In the genomic region with DNA sequence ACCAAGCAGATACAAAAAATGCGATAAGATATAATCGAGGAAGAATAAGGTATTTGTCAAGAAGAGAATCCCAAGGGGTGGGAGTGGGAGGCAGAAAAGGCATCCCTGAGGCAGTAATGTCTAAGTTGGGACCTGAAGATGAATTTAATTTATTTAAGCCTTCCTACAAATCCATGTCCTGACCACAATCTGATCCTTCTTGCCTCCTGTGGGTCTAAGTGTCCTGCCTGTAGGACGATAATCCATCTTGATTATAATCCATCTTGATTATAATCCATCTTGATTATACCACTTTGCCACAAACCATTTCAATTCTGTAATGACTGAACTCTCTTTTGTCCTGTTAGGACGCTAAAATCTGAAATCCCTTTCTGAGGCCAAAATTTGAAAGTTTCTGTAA, we compare ENCODE assay signal across 11 cellular contexts.
"Had no signal": no experiment of that assay in that cellular context is flagged by ENCODE, and none has a peak within 500 bp of the region (broad histone marks: within the 10 kb centered on the region; RNA-seq: fewer than 3 reads in every experiment).

No MANE protein-coding gene starts in this region.

- H3K27ac Mint-ChIP-seq: HFFc6 had no signal

- H3K36me3 ChIP-seq: HAP-1 had no signal

- H3K27ac ChIP-seq: GM23248, HL-60, KMS-11 had no signal

- ATAC-seq: HCT116, HepG2 had no signal

- H3K9me3 ChIP-seq: HAP-1 had no signal

- H3K4me3 ChIP-seq: GM23248, HAP-1 had no signal

- H3K4me3 Mint-ChIP-seq: HFFc6 had no signal

- DNase-seq: GM23248, GOT3, H7, HFFc6, IMR-90, KBM-7 had no signal
